ENCODE assay signal across 19 cellular contexts in genomic region chr2:30701782-30702181, GRCh38.
"Had no signal": no experiment of that assay in that cellular context is flagged by ENCODE, and none has a peak within 500 bp of the region (broad histone marks: within the 10 kb centered on the region; RNA-seq: fewer than 3 reads in every experiment).

No MANE protein-coding gene starts in this region.

- H3K4me3 ChIP-seq: cardiac muscle cell, esophagus squamous epithelium, heart right ventricle, left lung, spleen, thoracic aorta, upper lobe of left lung had no signal

- H3K27me3 Mint-ChIP-seq: activated naive CD8-positive, alpha-beta T cell treated with anti-CD3 and anti-CD28 coated beads, Interleukin-2, amount 10 ng/mL, durations not matched to agents 7 days and 5 days had no signal

- ATAC-seq: activated CD4-positive, alpha-beta T cell treated with anti-CD3 and anti-CD28 coated beads for 36 hours; effector memory CD8-positive, alpha-beta T cell; heart right ventricle; left lung; stimulated activated naive B cell treated with anti-CD40 and anti-IgM and Interleukin-4, amounts not matched to agents 10 μg/mL and 1 μg/mL and 100 μg/mL, for 72 hours had no signal

- H3K27ac ChIP-seq: cardiac muscle cell, esophagus squamous epithelium, heart right ventricle, thoracic aorta, upper lobe of left lung had no signal

- H3K36me3 ChIP-seq: cardiac muscle cell, esophagus squamous epithelium, heart right ventricle, left lung, spleen, thoracic aorta, upper lobe of left lung had no signal

- H3K4me3 Mint-ChIP-seq: activated CD4-positive, alpha-beta T cell treated with anti-CD3 and anti-CD28 coated beads for 36 hours; activated naive CD8-positive, alpha-beta T cell treated with anti-CD3 and anti-CD28 coated beads, Interleukin-2, amount 10 ng/mL, durations not matched to agents 7 days and 5 days; activated T-helper 1 cell treated with anti-CD3 and anti-CD28 coated beads, Interleukin-12 subunit alpha, Interleukin-12 subunit beta, Interleukin-2, Interleukin-4 antibody, amounts not matched to agents 30 ng/mL and 10 ng/mL and 1 ng/mL, durations not matched to agents 14 hours and 24 hours and 36 hours; effector memory CD8-positive, alpha-beta T cell; nephron progenitor cell; stimulated activated naive B cell treated with anti-CD40 and anti-IgM and Interleukin-4, amounts not matched to agents 10 μg/mL and 1 μg/mL and 100 μg/mL, for 72 hours had no signal

- H3K27ac Mint-ChIP-seq: activated CD4-positive, alpha-beta T cell treated with anti-CD3 and anti-CD28 coated beads for 36 hours; activated naive CD8-positive, alpha-beta T cell treated with anti-CD3 and anti-CD28 coated beads, Interleukin-2, amount 10 ng/mL, durations not matched to agents 7 days and 5 days; activated T-helper 1 cell treated with anti-CD3 and anti-CD28 coated beads, Interleukin-12 subunit alpha, Interleukin-12 subunit beta, Interleukin-2, Interleukin-4 antibody, amounts not matched to agents 30 ng/mL and 10 ng/mL and 1 ng/mL, durations not matched to agents 14 hours and 24 hours and 36 hours; effector memory CD8-positive, alpha-beta T cell; nephron progenitor cell; stimulated activated naive B cell treated with anti-CD40 and anti-IgM and Interleukin-4, amounts not matched to agents 10 μg/mL and 1 μg/mL and 100 μg/mL, for 72 hours had no signal

- H3K4me1 ChIP-seq: esophagus squamous epithelium had no signal

- DNase-seq: activated CD4-positive, alpha-beta T cell treated with anti-CD3 and anti-CD28 coated beads for 36 hours; activated CD4-positive, alpha-beta T cell treated with anti-CD3 and anti-CD28 coated beads, Interleukin-2, amount 50 U/mL, for 48 hours; activated naive CD8-positive, alpha-beta T cell treated with anti-CD3 and anti-CD28 coated beads, Interleukin-2, amount 10 ng/mL, durations not matched to agents 7 days and 5 days; activated T-cell treated with anti-CD3 and anti-CD28 coated beads for 4 hours; amygdala; effector memory CD8-positive, alpha-beta T cell; esophagus squamous epithelium; heart right ventricle; left lung; nephron progenitor cell; occipital lobe; posterior cingulate gyrus; spleen; stimulated activated CD4-positive, alpha-beta T cell treated with anti-CD3 and anti-CD28 coated beads, Interleukin-4, amount 100 ng/mL, for 4 hours; stimulated activated naive B cell treated with anti-CD40 and anti-IgM and Interleukin-4, amounts not matched to agents 10 μg/mL and 1 μg/mL and 100 μg/mL, for 72 hours; upper lobe of left lung had no signal

- H3K4me1 Mint-ChIP-seq: activated CD4-positive, alpha-beta T cell treated with anti-CD3 and anti-CD28 coated beads for 36 hours; activated naive CD8-positive, alpha-beta T cell treated with anti-CD3 and anti-CD28 coated beads, Interleukin-2, amount 10 ng/mL, durations not matched to agents 7 days and 5 days; nephron progenitor cell had no signal
